Comparison of ENCODE assay signal across 1 cellular context in genomic region chr19:4590559-4590958, GRCh38.
TF ChIP-seq lines count a peak whose summit lies in the region.

No MANE protein-coding gene starts in this region.

TF ChIP-seq in K562, 482 proteins besides CTCF, POLR2A, EP300 and RAD21 (continued from another document):
- TF ChIP-seq POLR3A (IDR thresholded peaks at IDR 0.05; ENCODE audit: borderline replicate concordance, extremely low read depth, insufficient read depth, insufficient read length), result no peak
